In genomic region chr1:214451591-214451990, GRCh38 we compare ENCODE assay signal across 19 cellular contexts.
DNase-seq lines count a peak whose midpoint lies in the region; ATAC-seq, FAIRE-seq and TF ChIP-seq lines count a peak whose summit lies in the region.
"Had no signal": no experiment of that assay in that cellular context is flagged by ENCODE, and none has a peak within 500 bp of the region (broad histone marks: within the 10 kb centered on the region; RNA-seq: fewer than 3 reads in every experiment).

No MANE protein-coding gene starts in this region.

- no peaks in the 10 kb centered on the region for H3K9me3 Mint-ChIP-seq in HFFc6
- no peaks in the 10 kb centered on the region for H3K9me3 Mint-ChIP-seq in activated CD8-positive, alpha-beta memory T cell treated with anti-CD3 and anti-CD28 coated beads, Interleukin-2, amount 10 ng/mL, durations not matched to agents 7 days and 5 days (ENCODE audit: low read depth)

- H3K27ac Mint-ChIP-seq in HFFc6: peak overlapping the region; percentile 82
- no peak overlapping the region for H3K27ac Mint-ChIP-seq in activated CD8-positive, alpha-beta memory T cell treated with anti-CD3 and anti-CD28 coated beads, Interleukin-2, amount 10 ng/mL, durations not matched to agents 7 days and 5 days

- DNase-seq in activated CD8-positive, alpha-beta memory T cell treated with anti-CD3 and anti-CD28 coated beads, Interleukin-2, amount 50 U/mL, for 24 hours (ENCODE audit: extremely low read depth): peak; percentile 2
- no peak for DNase-seq in activated CD8-positive, alpha-beta memory T cell treated with anti-CD3 and anti-CD28 coated beads, Interleukin-2, amount 50 U/mL, for 4 hours
- no peak for DNase-seq in HFFc6
- DNase-seq in bronchial epithelial cell (ENCODE audit: low read depth): peak; percentile 44
- DNase-seq in stimulated activated CD8-positive, alpha-beta memory T cell treated with anti-CD3 and anti-CD28 coated beads, Interleukin-15, amount 100 ng/mL, for 48 hours (ENCODE audit: low read depth in 2 of 2): peak; percentile 16 to 50
- DNase-seq in activated CD8-positive, alpha-beta memory T cell treated with anti-CD3 and anti-CD28 coated beads, Interleukin-2, amount 10 ng/mL, durations not matched to agents 7 days and 5 days: no peak
- DNase-seq in MV-4-11 (lab: John Stamatoyannopoulos, UW): no peak
- DNase-seq: activated CD8-positive, alpha-beta memory T cell treated with anti-CD3 and anti-CD28 coated beads for 24 hours; colonic mucosa; COR-L47; left cardiac atrium; NCI-H1417; NCI-H226; ovary; SHP77 treated with DMSO at 0.1 percent for 48 hours had no signal

- peaks cover 9% of the 10 kb centered on the region for H3K36me3 ChIP-seq in bronchial epithelial cell (ENCODE audit: control insufficient read depth, insufficient read depth, low read length)
- H3K36me3 ChIP-seq: colonic mucosa, ovary, tibial nerve had no signal

- H3K4me3 ChIP-seq in bronchial epithelial cell (ENCODE audit: low read depth, low read length): no peak overlapping the region
- H3K4me3 ChIP-seq: colonic mucosa, K562, ovary, tibial nerve had no signal

- CTCF ChIA-PET in activated CD8-positive, alpha-beta memory T cell treated with anti-CD3 and anti-CD28 coated beads, Interleukin-2, amount 10 ng/mL, durations not matched to agents 7 days and 5 days (lab: Charles Lee): interaction anchor here (1.3 to 5.9 kb wide), 2 partner anchors 12 to 119 kb away, joined by 3 to 20 read pairs; no protein-coding TSS in a partner anchor

- no peak for ATAC-seq in HG03196 (IDR thresholded peaks at IDR 0.05; ENCODE audit: unreplicated experiment)
- no peak for ATAC-seq in activated CD8-positive, alpha-beta memory T cell treated with anti-CD3 and anti-CD28 coated beads, Interleukin-2, amount 10 ng/mL, durations not matched to agents 7 days and 5 days
- ATAC-seq: K562, left cardiac atrium had no signal

- peaks cover 32% of the 10 kb centered on the region; the same call in 1 of the 2 replicates for H3K36me3 Mint-ChIP-seq in HFFc6 (ENCODE audit: low read depth)
- peaks cover 2% of the 10 kb centered on the region for H3K36me3 Mint-ChIP-seq in activated CD8-positive, alpha-beta memory T cell treated with anti-CD3 and anti-CD28 coated beads, Interleukin-2, amount 10 ng/mL, durations not matched to agents 7 days and 5 days

- H3K27me3 ChIP-seq in bronchial epithelial cell (ENCODE audit: control insufficient read depth, insufficient read depth, low read length): no peaks in the 10 kb centered on the region
- H3K27me3 ChIP-seq: colonic mucosa, ovary, tibial nerve had no signal

- H3K4me3 Mint-ChIP-seq in HFFc6: no peak overlapping the region
- H3K4me3 Mint-ChIP-seq in activated CD8-positive, alpha-beta memory T cell treated with anti-CD3 and anti-CD28 coated beads, Interleukin-2, amount 10 ng/mL, durations not matched to agents 7 days and 5 days: no peak overlapping the region

- peaks cover 91% of the 10 kb centered on the region for H3K4me1 Mint-ChIP-seq in HFFc6 (ENCODE audit: low read depth)
- peaks cover 14% of the 10 kb centered on the region for H3K4me1 Mint-ChIP-seq in activated CD8-positive, alpha-beta memory T cell treated with anti-CD3 and anti-CD28 coated beads, Interleukin-2, amount 10 ng/mL, durations not matched to agents 7 days and 5 days

- FAIRE-seq in bronchial epithelial cell (lab: Jason Lieb, UNC): peak; percentile 62
- FAIRE-seq: G401.6 had no signal

- peaks cover 4% of the 10 kb centered on the region; the same call in 1 of the 2 replicates for H3K27me3 Mint-ChIP-seq in HFFc6 (ENCODE audit: insufficient read depth)
- peaks cover 40% of the 10 kb centered on the region for H3K27me3 Mint-ChIP-seq in activated CD8-positive, alpha-beta memory T cell treated with anti-CD3 and anti-CD28 coated beads, Interleukin-2, amount 10 ng/mL, durations not matched to agents 7 days and 5 days

- TF ChIP-seq CTCF in HFFc6 (IDR thresholded peaks at IDR 0.05) (no peak), bronchial epithelial cell (IDR thresholded peaks at IDR 0.05; ENCODE audit: insufficient read depth, low read length, severe bottlenecking) (no peak)

Comparison
In these comparisons a context has a peak if more than half of its experiments do, and no peak if none do; other contexts are left out.
1. DNase-seq: peak in activated CD8-positive, alpha-beta memory T cell treated with anti-CD3 and anti-CD28 coated beads, Interleukin-2, amount 50 U/mL, for 24 hours (single experiment), bronchial epithelial cell (single experiment) and stimulated activated CD8-positive, alpha-beta memory T cell treated with anti-CD3 and anti-CD28 coated beads, Interleukin-15, amount 100 ng/mL, for 48 hours (2 of 2); none in activated CD8-positive, alpha-beta memory T cell treated with anti-CD3 and anti-CD28 coated beads, Interleukin-2, amount 50 U/mL, for 4 hours (single experiment), HFFc6 (single experiment), activated CD8-positive, alpha-beta memory T cell treated with anti-CD3 and anti-CD28 coated beads, Interleukin-2, amount 10 ng/mL, durations not matched to agents 7 days and 5 days (single experiment) and MV-4-11 (single experiment).